8 cellular contexts compared by ENCODE assay signal in the genomic region with DNA sequence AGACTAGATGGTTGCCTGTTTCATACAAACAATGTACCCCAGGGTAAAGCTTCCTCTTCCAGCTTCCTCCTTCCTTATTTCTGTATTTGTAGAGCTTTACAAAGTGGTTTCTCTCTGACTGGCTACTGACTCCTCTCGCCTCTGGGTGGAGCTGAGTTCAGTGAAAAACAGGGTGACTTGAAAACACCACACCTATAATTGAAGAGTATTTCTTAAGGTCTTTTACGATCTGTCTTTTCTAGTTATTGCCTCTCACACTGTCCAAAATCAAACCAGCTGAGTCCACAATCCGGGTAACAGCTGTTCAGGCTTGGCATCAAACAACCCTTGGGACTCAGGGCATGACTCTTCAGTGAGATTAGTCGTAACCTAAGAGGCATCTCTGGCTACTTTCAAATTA.
DNase-seq lines count a peak whose midpoint lies in the region; ATAC-seq, FAIRE-seq and TF ChIP-seq lines count a peak whose summit lies in the region.

No MANE protein-coding gene starts in this region.

- no peaks in the 10 kb centered on the region for H3K9me3 ChIP-seq in esophagus muscularis mucosa
- H3K9me3 ChIP-seq in smooth muscle cell (replicated peaks; ENCODE audit: low read depth) = no peaks in the 10 kb centered on the region

- no peak for FAIRE-seq in frontal cortex (lab: Jason Lieb, UNC)

- H3K4me2 ChIP-seq in KMS-11 (peak overlapping the region; percentile 22; the same call in 1 of the 2 replicates), smooth muscle cell (no peak overlapping the region)

- H3K4me1 ChIP-seq in KMS-11 (ENCODE audit: low read depth, poor library complexity, severe bottlenecking) (peaks cover 20% of the 10 kb centered on the region), esophagus muscularis mucosa (peaks cover 3 to 39% (median 19%) of the 10 kb centered on the region in 4 donors), smooth muscle cell (ENCODE audit: low read depth) (peaks cover 8% of the 10 kb centered on the region)

- H3K79me2 ChIP-seq in KMS-11 (ENCODE audit: insufficient read depth, low read depth) (no peaks in the 10 kb centered on the region), smooth muscle cell (ENCODE audit: low read depth) (no peaks in the 10 kb centered on the region)

- no peaks in the 10 kb centered on the region for H3F3A ChIP-seq in smooth muscle cell (ENCODE audit: low read depth)

- H4K20me1 ChIP-seq in KMS-11 (ENCODE audit: insufficient read depth) = no peaks in the 10 kb centered on the region
- H4K20me1 ChIP-seq in smooth muscle cell (ENCODE audit: low read depth) = no peaks in the 10 kb centered on the region

- intact Hi-C loops in esophagus muscularis mucosa (cut with DNase I) = no loop called here

- H3K4me3 ChIP-seq in KMS-11 (IDR thresholded peaks at IDR 0.05; ENCODE audit: insufficient read depth, low read depth, low read length) = no peak overlapping the region
- H3K4me3 ChIP-seq in esophagus muscularis mucosa = no peak overlapping the region
- no peak overlapping the region for H3K4me3 ChIP-seq in smooth muscle cell

- H3K9ac ChIP-seq in KMS-11 (no peak overlapping the region), smooth muscle cell (ENCODE audit: low read depth) (no peak overlapping the region)

- no peak overlapping the region for H3K27ac ChIP-seq in KMS-11
- peak overlapping the region; percentile 33 to 43 (median 41) for H3K27ac ChIP-seq in esophagus muscularis mucosa (replicated peaks in 1 of 4)
- H3K27ac ChIP-seq in smooth muscle cell (ENCODE audit: low read depth) = no peak overlapping the region

- no peaks in the 10 kb centered on the region for H3K27me3 ChIP-seq in KMS-11 (ENCODE audit: insufficient read depth, low read depth)
- no peaks in the 10 kb centered on the region for H3K27me3 ChIP-seq in esophagus muscularis mucosa
- no peaks in the 10 kb centered on the region for H3K27me3 ChIP-seq in smooth muscle cell (ENCODE audit: low read depth)

- DNase-seq in AG20443 (ENCODE audit: low spot score) (peak; percentile 67), esophagus muscularis mucosa (ENCODE audit: extremely low spot score) (no peak), smooth muscle cell (lab: John Stamatoyannopoulos, UW; ENCODE audit: unreplicated experiment) (no peak), mucosa of gallbladder (ENCODE audit: low spot score) (no peak), frontal cortex (ENCODE audit: low spot score in 2 of 2) (no peak), activated gamma-delta T cell (lab: John Stamatoyannopoulos, UW) (no peak)

- peak; percentile 62 for ATAC-seq in GM19455 (IDR thresholded peaks at IDR 0.05; ENCODE audit: unreplicated experiment)

- WGBS in esophagus muscularis mucosa = 59% methylated on average over 4 of the region's 4 CpGs
- WGBS in smooth muscle cell (ENCODE audit: low lambda C conversion rate) = 66% methylated on average over 4 of the region's 4 CpGs

- no peak for TF ChIP-seq POLR2A in esophagus muscularis mucosa (IDR thresholded peaks at IDR 0.05; ENCODE audit: low read depth)

- no peaks in the 10 kb centered on the region for H3K36me3 ChIP-seq in KMS-11 (ENCODE audit: insufficient read depth)
- H3K36me3 ChIP-seq in esophagus muscularis mucosa = no peaks in the 10 kb centered on the region
- H3K36me3 ChIP-seq in smooth muscle cell (ENCODE audit: low read depth) = no peaks in the 10 kb centered on the region

- no peak for TF ChIP-seq EP300 in esophagus muscularis mucosa (IDR thresholded peaks at IDR 0.05)

- 0 out of 2 replicates have a peak, but pooled peaks have one; percentile 14 for TF ChIP-seq CTCF in KMS-11 (conservative IDR thresholded peaks at IDR 0.05; ENCODE audit: low read depth, low read length)
- TF ChIP-seq CTCF in esophagus muscularis mucosa (IDR thresholded peaks at IDR 0.05) = no peak
- no peak for TF ChIP-seq CTCF in smooth muscle cell (IDR thresholded peaks at IDR 0.05; ENCODE audit: borderline replicate concordance, insufficient read depth, poor library complexity, severe bottlenecking)

- no peak overlapping the region for H2AFZ ChIP-seq in KMS-11 (ENCODE audit: low read depth)
- peak overlapping the region; percentile 20 for H2AFZ ChIP-seq in smooth muscle cell (ENCODE audit: low read depth)

Comparison
In these comparisons a context has a peak if more than half of its experiments do, and no peak if none do; other contexts are left out.
1. H3K27ac ChIP-seq: peak in esophagus muscularis mucosa (4 of 4); none in KMS-11 (single experiment) and smooth muscle cell (single experiment).